Comparison of ENCODE assay signal across 8 cellular contexts in the genomic region with DNA sequence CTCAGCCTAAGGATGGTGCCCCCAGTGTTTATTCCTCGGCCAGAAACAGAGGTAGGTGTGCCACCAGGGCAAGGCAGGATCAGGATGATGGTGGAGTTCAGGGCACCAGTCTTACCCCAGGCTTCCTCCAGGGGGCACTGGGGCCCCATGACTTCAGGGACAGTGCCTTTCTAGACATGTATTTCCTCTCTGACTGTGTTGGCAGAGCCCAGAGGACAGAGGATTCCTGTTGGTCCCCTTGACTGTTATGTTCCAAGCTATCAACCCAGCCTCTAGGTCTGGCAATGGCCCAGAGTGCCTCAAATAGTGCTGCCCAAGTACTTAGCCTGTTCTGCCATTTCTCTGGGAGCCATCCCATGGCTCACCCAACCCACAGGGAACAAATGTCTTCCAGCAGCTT. TPM values are rescaled to one million over a fixed set of nuclear protein-coding genes. Genes with fewer than 3 reads are reported as not detected.
DNase-seq lines count a peak whose midpoint lies in the region; ATAC-seq, FAIRE-seq and TF ChIP-seq lines count a peak whose summit lies in the region.

No MANE protein-coding gene starts in this region.

- CTCF ChIA-PET in HepG2 (lab: Yijun Ruan, JAX; ENCODE audit: low intra/inter-chr PET ratio, low total read pairs): interaction anchor here (1.5 to 7.2 kb wide), 2 partner anchors 42 to 81 kb away, joined by 4 to 182 read pairs; a partner anchor contains a TSS

- no peak overlapping the region for H3K9ac ChIP-seq in HepG2 (ENCODE audit: insufficient read depth, low read depth, low read length)

- peaks cover 47% of the 10 kb centered on the region for H3K4me1 ChIP-seq in HepG2 (ENCODE audit: insufficient read depth, low read length)

- TF ChIP-seq RAD21 in HepG2 (CRISPR knock-in tag; IDR thresholded peaks at IDR 0.05): peak; percentile 97

- TF ChIP-seq CTCF in choroid plexus epithelial cell (conservative IDR thresholded peaks at IDR 0.05; ENCODE audit: low read depth, low read length) (peak; percentile 95), HepG2 (CRISPR knock-in tag; IDR thresholded peaks at IDR 0.05) (peak; percentile 97)

- peaks cover 0 to 1% of the 10 kb centered on the region in 2 experiments; a peak in 1 of 5 replicates for H3K27me3 ChIP-seq in HepG2 (ENCODE audit: control insufficient read depth in 1 of 2, insufficient read depth in 2 of 2, low read length in 2 of 2)

- DNase-seq in activated gamma-delta T cell treated with Interleukin-2 at 50 U/mL for 16 hours (peak; percentile 81), activated gamma-delta T cell (lab: John Stamatoyannopoulos, UW) (no peak), NCI-H2107 (lab: John Stamatoyannopoulos, UW) (peak; percentile 2), choroid plexus epithelial cell (ENCODE audit: low read depth) (peak; percentile 77), HepG2 (ENCODE audit: low spot score) (peak; percentile 66)
- peak; percentile 89 for DNase-seq in activated CD4-positive, alpha-beta T cell treated with anti-CD3 and anti-CD28 coated beads for 48 hours
- DNase-seq in stimulated activated CD4-positive, alpha-beta T cell treated with anti-CD3 and anti-CD28 coated beads, Interleukin-4, amount 100 ng/mL, for 24 hours: peak; percentile 86

- H3K4me2 ChIP-seq in HepG2 (ENCODE audit: low read depth, low read length): no peak overlapping the region

- H3K36me3 ChIP-seq in HepG2 (replicated peaks in 1 of 2; ENCODE audit: control insufficient read depth in 1 of 2, insufficient read depth in 2 of 2, low read length in 2 of 2): no peaks in the 10 kb centered on the region; a peak in 2 of 5 replicates

- H2AFZ ChIP-seq in HepG2 (ENCODE audit: low read length): no peak overlapping the region

- intact Hi-C loops in HepG2 (cut with micrococcal nuclease; ENCODE audit: unreplicated experiment): loop anchor here (1.0 to 2.0 kb wide), 2 partner anchors 17 to 42 kb away; no protein-coding TSS in a partner anchor

- no peak for TF ChIP-seq POLR2A in HepG2 (IDR thresholded peaks at IDR 0.05; ENCODE audit: insufficient read depth in 1 of 2, low read depth in 2 of 2, low read length in 2 of 2)

- BruUV-seq in HepG2 (replicated peaks; lab: Mats Ljungman, UMichigan): no TSS peak

- POLR2A ChIA-PET in HepG2 (lab: Yijun Ruan, JAX): interaction anchor here (0.9 to 2.3 kb wide), 5 partner anchors 17 to 44 kb away, joined by 3 to 12 read pairs (median 4); a partner anchor contains a TSS

- TF ChIP-seq EP300 in HepG2 (IDR thresholded peaks at IDR 0.05; ENCODE audit: low read depth in 2 of 2, low read length in 2 of 2): no peak
- TF ChIP-seq EP300 in HepG2 (CRISPR knock-in tag; IDR thresholded peaks at IDR 0.05; ENCODE audit: borderline replicate concordance): no peak

- H3K79me2 ChIP-seq in HepG2 (ENCODE audit: insufficient read depth, low read length): no peaks in the 10 kb centered on the region

- WGBS in HepG2 (ENCODE audit: low lambda C conversion rate): no CpG with 5 or more reads among the region's 1 CpG

- in situ Hi-C loops in HepG2 (cut with HindIII; ENCODE audit: extremely low pct_ligation_motif_present, low pct_unique_long_range_greater_than_20kb): loop anchor here (5.0 kb wide), 3 partner anchors 40 to 810 kb away; a partner anchor contains a TSS

- peak; percentile 94 for FAIRE-seq in HepG2 (lab: Jason Lieb, UNC)

- no peak overlapping the region for H3K27ac ChIP-seq in HepG2 (ENCODE audit: extremely low read length, insufficient read depth, low read length)

- peak; percentile 47 for ATAC-seq in HepG2
- ATAC-seq in HG02588 (IDR thresholded peaks at IDR 0.05; ENCODE audit: unreplicated experiment): no peak

- no peaks in the 10 kb centered on the region for H4K20me1 ChIP-seq in HepG2 (ENCODE audit: insufficient read depth, low read length)

- H3K4me3 ChIP-seq in choroid plexus epithelial cell (ENCODE audit: low read depth, low read length) (no peak overlapping the region), HepG2 (replicated peaks in 1 of 3; ENCODE audit: insufficient read depth in 1 of 3, low read depth in 2 of 3, low read length in 3 of 3) (no peak overlapping the region)

- no peaks in the 10 kb centered on the region for H3K9me3 ChIP-seq in HepG2 (ENCODE audit: low read length)

RNA-seq across cellular contexts. Expression of a gene that starts 2.8 kb away (rescaled TPM):
- total RNA-seq in HepG2 (2016; rRNA removed; fragmentation: Illumina TruSeq; extraction: Trizol): 6.3 and 9.8 TPM in 2 replicates
- total RNA-seq in HepG2 (2016; cell fraction: cytosol; rRNA removed; fragmentation: Illumina TruSeq; extraction: Trizol; ENCODE audit: low read depth): 3.3 and 3.8 TPM in 2 replicates
- 4.7 and 8.7 TPM in 2 replicates for total RNA-seq in HepG2 (2016; cell fraction: insoluble cytoplasmic fraction; rRNA removed; fragmentation: Illumina TruSeq; extraction: Trizol)
- total RNA-seq in HepG2 (2016; cell fraction: membrane; rRNA removed; fragmentation: Illumina TruSeq; extraction: Trizol): 6.7 and 7.4 TPM in 2 replicates
- 10.1 and 13.3 TPM in 2 replicates for total RNA-seq in HepG2 (2016; cell fraction: nucleus; rRNA removed; fragmentation: Illumina TruSeq; extraction: Trizol)
- polyA plus RNA-seq in HepG2 (2011; rRNA removed): 12.6 and 16.2 TPM in 2 replicates
- polyA plus RNA-seq in HepG2 (2011; cell fraction: cytosol; rRNA removed): 6.7 and 8.8 TPM in 2 replicates
- polyA plus RNA-seq in HepG2 (2011; cell fraction: nucleus; rRNA removed): 54.5 and 63.4 TPM in 2 replicates
- 7.1 and 8.2 TPM in 2 replicates for polyA plus RNA-seq in HepG2 (2012)
- polyA plus RNA-seq in HepG2 (2016; cell fraction: cytosol; fragmentation: Illumina TruSeq; extraction: Trizol; ENCODE audit: low read depth): 4.2 and 5.6 TPM in 2 replicates
- polyA plus RNA-seq in HepG2 (2016; cell fraction: insoluble cytoplasmic fraction; fragmentation: Illumina TruSeq; extraction: Trizol; ENCODE audit: low read depth): 3.7 and 6.3 TPM in 2 replicates
- 4.9 TPM in 2 replicates for polyA plus RNA-seq in HepG2 (2016; cell fraction: membrane; fragmentation: Illumina TruSeq; extraction: Trizol; ENCODE audit: low read depth)
- polyA plus RNA-seq in HepG2 (2016; cell fraction: nucleus; fragmentation: Illumina TruSeq; extraction: Trizol; ENCODE audit: insufficient read depth, low read depth): 20.5 and 21.1 TPM in 2 replicates
- 15.2 and 19.7 TPM in 2 replicates for polyA minus RNA-seq in HepG2 (2011; rRNA and poly(A)+ RNA removed; ENCODE audit: low replicate concordance)
- 2.2 and 4.5 TPM in 2 replicates for polyA minus RNA-seq in HepG2 (2011; cell fraction: cytosol; rRNA and poly(A)+ RNA removed)
- polyA minus RNA-seq in HepG2 (2011; cell fraction: nucleus; rRNA and poly(A)+ RNA removed): 25.0 and 25.6 TPM in 2 replicates

RNA-seq across cellular contexts. Expression of a gene that starts 4.6 kb away (rescaled TPM):
- 1.2 and 1.6 TPM in 2 replicates for total RNA-seq in HepG2 (2016; rRNA removed; fragmentation: Illumina TruSeq; extraction: Trizol)
- 1.2 and 1.5 TPM in 2 replicates for total RNA-seq in HepG2 (2016; cell fraction: cytosol; rRNA removed; fragmentation: Illumina TruSeq; extraction: Trizol; ENCODE audit: low read depth)
- 0.88 and 1.5 TPM in 2 replicates for total RNA-seq in HepG2 (2016; cell fraction: insoluble cytoplasmic fraction; rRNA removed; fragmentation: Illumina TruSeq; extraction: Trizol)
- total RNA-seq in HepG2 (2016; cell fraction: membrane; rRNA removed; fragmentation: Illumina TruSeq; extraction: Trizol): 2.2 and 3.1 TPM in 2 replicates
- total RNA-seq in HepG2 (2016; cell fraction: nucleus; rRNA removed; fragmentation: Illumina TruSeq; extraction: Trizol): 0.97 and 1.1 TPM in 2 replicates
- 4.6 and 4.8 TPM in 2 replicates for polyA plus RNA-seq in HepG2 (2011; rRNA removed)
- polyA plus RNA-seq in HepG2 (2011; cell fraction: cytosol; rRNA removed): 3.8 and 4.2 TPM in 2 replicates
- polyA plus RNA-seq in HepG2 (2011; cell fraction: nucleus; rRNA removed): 8.1 and 8.7 TPM in 2 replicates
- 1.7 and 1.8 TPM in 2 replicates for polyA plus RNA-seq in HepG2 (2012)
- 1.5 and 1.8 TPM in 2 replicates for polyA plus RNA-seq in HepG2 (2016; cell fraction: cytosol; fragmentation: Illumina TruSeq; extraction: Trizol; ENCODE audit: low read depth)
- polyA plus RNA-seq in HepG2 (2016; cell fraction: insoluble cytoplasmic fraction; fragmentation: Illumina TruSeq; extraction: Trizol; ENCODE audit: low read depth): 0.85 and 1.2 TPM in 2 replicates
- 2.3 and 2.4 TPM in 2 replicates for polyA plus RNA-seq in HepG2 (2016; cell fraction: membrane; fragmentation: Illumina TruSeq; extraction: Trizol; ENCODE audit: low read depth)
- polyA plus RNA-seq in HepG2 (2016; cell fraction: nucleus; fragmentation: Illumina TruSeq; extraction: Trizol; ENCODE audit: insufficient read depth, low read depth): 1.6 and 2.3 TPM in 2 replicates
- 6.2 and 6.4 TPM in 2 replicates for polyA minus RNA-seq in HepG2 (2011; rRNA and poly(A)+ RNA removed; ENCODE audit: low replicate concordance)
- polyA minus RNA-seq in HepG2 (2011; cell fraction: cytosol; rRNA and poly(A)+ RNA removed): 1.5 and 2.3 TPM in 2 replicates
- 1.8 and 3.5 TPM in 2 replicates for polyA minus RNA-seq in HepG2 (2011; cell fraction: nucleus; rRNA and poly(A)+ RNA removed)

RNA-seq across cellular contexts. Expression of a gene that starts 39.4 kb away (rescaled TPM):
- 0.73 and 0.91 TPM in 2 replicates for total RNA-seq in HepG2 (2016; rRNA removed; fragmentation: Illumina TruSeq; extraction: Trizol)
- total RNA-seq in HepG2 (2016; cell fraction: cytosol; rRNA removed; fragmentation: Illumina TruSeq; extraction: Trizol; ENCODE audit: low read depth): 0.20 and 0.44 TPM in 2 replicates
- total RNA-seq in HepG2 (2016; cell fraction: insoluble cytoplasmic fraction; rRNA removed; fragmentation: Illumina TruSeq; extraction: Trizol): 0.82 and 1.2 TPM in 2 replicates
- total RNA-seq in HepG2 (2016; cell fraction: membrane; rRNA removed; fragmentation: Illumina TruSeq; extraction: Trizol): 1.2 and 1.4 TPM in 2 replicates
- total RNA-seq in HepG2 (2016; cell fraction: nucleus; rRNA removed; fragmentation: Illumina TruSeq; extraction: Trizol): 0.81 and 0.85 TPM in 2 replicates
- polyA plus RNA-seq in HepG2 (2011; rRNA removed): 1.5 and 2.8 TPM in 2 replicates
- 1.5 and 1.7 TPM in 2 replicates for polyA plus RNA-seq in HepG2 (2011; cell fraction: cytosol; rRNA removed)
- 4.4 and 7.4 TPM in 2 replicates for polyA plus RNA-seq in HepG2 (2011; cell fraction: nucleus; rRNA removed)
- 2.1 and 2.9 TPM in 2 replicates for polyA plus RNA-seq in HepG2 (2012)
- 0.21 and 0.27 TPM in 2 replicates for polyA plus RNA-seq in HepG2 (2016; cell fraction: cytosol; fragmentation: Illumina TruSeq; extraction: Trizol; ENCODE audit: low read depth)
- 1.9 and 2.2 TPM in 2 replicates for polyA plus RNA-seq in HepG2 (2016; cell fraction: insoluble cytoplasmic fraction; fragmentation: Illumina TruSeq; extraction: Trizol; ENCODE audit: low read depth)
- 0.84 and 1.0 TPM in 2 replicates for polyA plus RNA-seq in HepG2 (2016; cell fraction: membrane; fragmentation: Illumina TruSeq; extraction: Trizol; ENCODE audit: low read depth)
- 1.9 and 3.2 TPM in 2 replicates for polyA plus RNA-seq in HepG2 (2016; cell fraction: nucleus; fragmentation: Illumina TruSeq; extraction: Trizol; ENCODE audit: insufficient read depth, low read depth)
- polyA minus RNA-seq in HepG2 (2011; rRNA and poly(A)+ RNA removed; ENCODE audit: low replicate concordance): 1.9 and 6.3 TPM in 2 replicates
- 1.6 and 2.8 TPM in 2 replicates for polyA minus RNA-seq in HepG2 (2011; cell fraction: cytosol; rRNA and poly(A)+ RNA removed)
- 2.6 and 4.6 TPM in 2 replicates for polyA minus RNA-seq in HepG2 (2011; cell fraction: nucleus; rRNA and poly(A)+ RNA removed)

RNA-seq across cellular contexts. Expression of a gene that starts 44.8 kb away (rescaled TPM):
- total RNA-seq in HepG2 (2016; rRNA removed; fragmentation: Illumina TruSeq; extraction: Trizol): 41.2 and 48.5 TPM in 2 replicates
- 18.9 and 21.3 TPM in 2 replicates for total RNA-seq in HepG2 (2016; cell fraction: cytosol; rRNA removed; fragmentation: Illumina TruSeq; extraction: Trizol; ENCODE audit: low read depth)
- 40.5 and 43.9 TPM in 2 replicates for total RNA-seq in HepG2 (2016; cell fraction: insoluble cytoplasmic fraction; rRNA removed; fragmentation: Illumina TruSeq; extraction: Trizol)
- 51.7 and 60.5 TPM in 2 replicates for total RNA-seq in HepG2 (2016; cell fraction: membrane; rRNA removed; fragmentation: Illumina TruSeq; extraction: Trizol)
- total RNA-seq in HepG2 (2016; cell fraction: nucleus; rRNA removed; fragmentation: Illumina TruSeq; extraction: Trizol): 21.2 and 24.7 TPM in 2 replicates
- polyA plus RNA-seq in HepG2 (2011; rRNA removed): 39.9 and 46.2 TPM in 2 replicates
- 40.2 and 41.3 TPM in 2 replicates for polyA plus RNA-seq in HepG2 (2011; cell fraction: cytosol; rRNA removed)
- polyA plus RNA-seq in HepG2 (2011; cell fraction: nucleus; rRNA removed): 23.0 and 28.1 TPM in 2 replicates
- polyA plus RNA-seq in HepG2 (2012): 21.8 and 22.2 TPM in 2 replicates
- polyA plus RNA-seq in HepG2 (2016; cell fraction: cytosol; fragmentation: Illumina TruSeq; extraction: Trizol; ENCODE audit: low read depth): 23.5 and 31.3 TPM in 2 replicates
- polyA plus RNA-seq in HepG2 (2016; cell fraction: insoluble cytoplasmic fraction; fragmentation: Illumina TruSeq; extraction: Trizol; ENCODE audit: low read depth): 53.8 and 56.3 TPM in 2 replicates
- 50.2 and 54.3 TPM in 2 replicates for polyA plus RNA-seq in HepG2 (2016; cell fraction: membrane; fragmentation: Illumina TruSeq; extraction: Trizol; ENCODE audit: low read depth)
- polyA plus RNA-seq in HepG2 (2016; cell fraction: nucleus; fragmentation: Illumina TruSeq; extraction: Trizol; ENCODE audit: insufficient read depth, low read depth): 31.0 and 31.6 TPM in 2 replicates
- 48.5 and 89.7 TPM in 2 replicates for polyA minus RNA-seq in HepG2 (2011; rRNA and poly(A)+ RNA removed; ENCODE audit: low replicate concordance)
- polyA minus RNA-seq in HepG2 (2011; cell fraction: cytosol; rRNA and poly(A)+ RNA removed): 15.7 and 16.5 TPM in 2 replicates
- 13.4 and 16.9 TPM in 2 replicates for polyA minus RNA-seq in HepG2 (2011; cell fraction: nucleus; rRNA and poly(A)+ RNA removed)
